ENCODE assay signal across 8 cellular contexts in genomic region chr1:1462318-1462966, GRCh38. TPM values are rescaled to one million over a fixed set of nuclear protein-coding genes. Genes with fewer than 3 reads are reported as not detected.
DNase-seq lines count a peak whose midpoint lies in the region; ATAC-seq, FAIRE-seq and TF ChIP-seq lines count a peak whose summit lies in the region.

No MANE protein-coding gene starts in this region.

- DNase-seq in AG08395 (ENCODE audit: low spot score) (peak; percentile 41), GM12892 (ENCODE audit: insufficient read length) (peak; percentile 69), SHP77 (lab: John Stamatoyannopoulos, UW) (peak; percentile 86 to 87), left ventricle myocardium superior (peak; percentile 52), NCI-H446 treated with DMSO at 0.1 percent for 48 hours (lab: John Stamatoyannopoulos, UW) (no peak)
- DNase-seq in effector CD4-positive, alpha-beta T cell = no peak
- DNase-seq in stimulated activated CD4-positive, alpha-beta T cell treated with anti-CD3 and anti-CD28 coated beads, Interleukin-4, amount 100 ng/mL, for 1 hour = no peak

- ATAC-seq in left ventricle myocardium superior (peak; percentile 76), HG03442 (IDR thresholded peaks at IDR 0.05; ENCODE audit: unreplicated experiment) (no peak)

- intact Hi-C loops in left ventricle myocardium superior (cut with micrococcal nuclease) = no loop called here

- peak; percentile 87 for FAIRE-seq in GM12892 (lab: Jason Lieb, UNC)

- TF ChIP-seq POLR2A in GM12892 (IDR thresholded peaks at IDR 0.05; ENCODE audit: low read depth, low read length) = no peak

RNA-seq across cellular contexts. Expression of gene ATAD3B, which starts 9.1 kb away (rescaled TPM):
- polyA plus RNA-seq in GM12892 (2012; ENCODE audit: missing spikeins) = 6.8 TPM
- 9.5 TPM for total RNA-seq in left ventricle myocardium superior

RNA-seq across cellular contexts. Expression of gene ATAD3C, which starts 13.0 kb away (rescaled TPM):
- 1.7 TPM for polyA plus RNA-seq in GM12892 (2012; ENCODE audit: missing spikeins)
- total RNA-seq in left ventricle myocardium superior = 1.9 TPM

RNA-seq across cellular contexts. Expression of gene VWA1, which starts 27.0 kb away (rescaled TPM):
- 0.47 TPM for polyA plus RNA-seq in GM12892 (2012; ENCODE audit: missing spikeins)
- total RNA-seq in left ventricle myocardium superior = 13.5 TPM

RNA-seq across cellular contexts. Expression of gene ANKRD65, which starts 41.4 kb away (rescaled TPM):
- polyA plus RNA-seq in GM12892 (2012; ENCODE audit: missing spikeins) = 0.47 TPM
- total RNA-seq in left ventricle myocardium superior = 2.1 TPM

RNA-seq across cellular contexts. Expression of gene ATAD3A, which starts 49.5 kb away (rescaled TPM):
- 8.9 TPM for polyA plus RNA-seq in GM12892 (2012; ENCODE audit: missing spikeins)
- 18.3 TPM for total RNA-seq in left ventricle myocardium superior

Comparison
In these comparisons a context has a peak if more than half of its experiments do, and no peak if none do; other contexts are left out.
1. DNase-seq: peak in AG08395 (single experiment), GM12892 (single experiment), SHP77 (2 of 2) and left ventricle myocardium superior (single experiment); none in effector CD4-positive, alpha-beta T cell (single experiment), NCI-H446 treated with DMSO at 0.1 percent for 48 hours (single experiment) and stimulated activated CD4-positive, alpha-beta T cell treated with anti-CD3 and anti-CD28 coated beads, Interleukin-4, amount 100 ng/mL, for 1 hour (single experiment).